Comparison of ENCODE assay signal across 1 cellular context in the genomic region with DNA sequence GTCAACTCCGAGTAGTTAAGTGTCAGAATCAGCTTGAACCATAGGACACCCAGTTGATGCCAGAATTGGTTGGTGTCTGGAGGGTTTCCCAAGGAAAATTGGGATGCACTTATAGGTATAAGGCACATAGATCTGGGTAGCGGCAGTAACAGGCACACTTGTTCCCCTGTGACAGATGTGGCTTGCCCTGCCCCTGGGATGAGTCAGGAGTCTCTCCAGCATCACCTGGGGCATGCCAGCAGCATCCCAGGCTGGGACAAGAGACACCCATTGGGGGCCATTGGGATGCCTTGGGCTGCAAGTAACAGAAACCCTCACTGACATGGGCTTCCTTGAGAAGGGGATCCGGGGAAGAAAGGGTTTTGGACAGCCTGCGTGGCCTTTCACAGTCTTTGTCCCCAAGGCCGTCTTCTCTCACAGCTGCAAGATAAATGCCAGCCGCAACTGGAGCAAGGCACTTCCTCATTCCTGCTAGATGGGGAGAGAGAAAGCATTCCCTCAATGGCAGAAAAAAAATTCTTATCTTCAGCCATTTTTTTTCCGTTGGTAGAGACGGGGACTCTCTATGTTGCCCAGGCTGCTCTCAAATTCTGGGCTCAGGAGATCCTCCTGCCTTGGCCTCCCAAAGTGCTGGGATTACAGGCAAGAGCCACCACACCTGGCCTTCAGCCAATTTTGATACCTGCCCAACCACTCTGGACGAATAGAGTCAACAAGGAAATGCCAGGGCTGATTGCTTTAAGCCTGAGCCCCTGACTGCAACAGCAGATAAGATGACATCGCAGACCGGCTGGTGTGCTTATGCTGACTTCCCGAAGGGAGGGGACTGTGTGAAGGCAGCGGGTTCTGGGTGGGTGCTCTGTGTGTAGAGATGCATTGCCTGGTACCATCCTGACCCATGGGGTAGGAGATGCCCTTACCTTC.
TF ChIP-seq lines count a peak whose summit lies in the region.

No MANE protein-coding gene starts in this region.

TF ChIP-seq in K562, 482 proteins besides CTCF, POLR2A, EP300 and RAD21 (continued from another document):
- TF ChIP-seq ATF2 (CRISPR knock-in tag; IDR thresholded peaks at IDR 0.05), result no peak
- no peak for TF ChIP-seq ZNF695 (CRISPR knock-in tag; IDR thresholded peaks at IDR 0.05)
- no peak for TF ChIP-seq HNRNPUL1 (IDR thresholded peaks at IDR 0.05; ENCODE audit: low read length)
- TF ChIP-seq WHSC1 (IDR thresholded peaks at IDR 0.05; ENCODE audit: low read length), result no peak
- TF ChIP-seq ETS1 (conservative IDR thresholded peaks at IDR 0.05; ENCODE audit: control insufficient read depth, low read depth, low read length), result no peak
- TF ChIP-seq ILK (tag; IDR thresholded peaks at IDR 0.05; ENCODE audit: borderline replicate concordance, low read depth), result no peak
- TF ChIP-seq HDGF (IDR thresholded peaks at IDR 0.05), result no peak
- no peak for TF ChIP-seq ZNF551 (CRISPR knock-in tag; IDR thresholded peaks at IDR 0.05)
- no peak for TF ChIP-seq ZNF707 (CRISPR knock-in tag; conservative IDR thresholded peaks at IDR 0.05)
- no peak for TF ChIP-seq BRD9 (IDR thresholded peaks at IDR 0.05; ENCODE audit: low read depth, partially characterized antibody)
- no peak for TF ChIP-seq HNRNPK (IDR thresholded peaks at IDR 0.05; ENCODE audit: low read depth, low read length, poor library complexity, severe bottlenecking)
- TF ChIP-seq ZNF785 (CRISPR knock-in tag; IDR thresholded peaks at IDR 0.05), result no peak
- no peak for TF ChIP-seq GTF2E2 (tag; IDR thresholded peaks at IDR 0.05)
- no peak for TF ChIP-seq MLLT1 (IDR thresholded peaks at IDR 0.05)
- TF ChIP-seq, protein P1, sequence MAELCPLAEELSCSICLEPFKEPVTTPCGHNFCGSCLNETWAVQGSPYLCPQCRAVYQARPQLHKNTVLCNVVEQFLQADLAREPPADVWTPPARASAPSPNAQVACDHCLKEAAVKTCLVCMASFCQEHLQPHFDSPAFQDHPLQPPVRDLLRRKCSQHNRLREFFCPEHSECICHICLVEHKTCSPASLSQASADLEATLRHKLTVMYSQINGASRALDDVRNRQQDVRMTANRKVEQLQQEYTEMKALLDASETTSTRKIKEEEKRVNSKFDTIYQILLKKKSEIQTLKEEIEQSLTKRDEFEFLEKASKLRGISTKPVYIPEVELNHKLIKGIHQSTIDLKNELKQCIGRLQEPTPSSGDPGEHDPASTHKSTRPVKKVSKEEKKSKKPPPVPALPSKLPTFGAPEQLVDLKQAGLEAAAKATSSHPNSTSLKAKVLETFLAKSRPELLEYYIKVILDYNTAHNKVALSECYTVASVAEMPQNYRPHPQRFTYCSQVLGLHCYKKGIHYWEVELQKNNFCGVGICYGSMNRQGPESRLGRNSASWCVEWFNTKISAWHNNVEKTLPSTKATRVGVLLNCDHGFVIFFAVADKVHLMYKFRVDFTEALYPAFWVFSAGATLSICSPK (IDR thresholded peaks at IDR 0.05; ENCODE audit: borderline replicate concordance), result no peak
- TF ChIP-seq ZNF232 (CRISPR knock-in tag; IDR thresholded peaks at IDR 0.05), result no peak
- no peak for TF ChIP-seq ZNF449 (CRISPR knock-in tag; IDR thresholded peaks at IDR 0.05)
- no peak for TF ChIP-seq NR1H2 (CRISPR knock-in tag; IDR thresholded peaks at IDR 0.05)
- no peak for TF ChIP-seq TAF1 (IDR thresholded peaks at IDR 0.05; ENCODE audit: control insufficient read depth, extremely low read depth, insufficient read depth, low read length, severe bottlenecking)
- no peak for TF ChIP-seq SIN3A (IDR thresholded peaks at IDR 0.05; ENCODE audit: borderline replicate concordance in 2 of 2, control insufficient read depth in 1 of 2, low read depth in 2 of 2, low read length in 2 of 2)
- no peak for TF ChIP-seq ILF3 (IDR thresholded peaks at IDR 0.05; ENCODE audit: borderline replicate concordance)
- no peak for TF ChIP-seq ZNF174 (CRISPR knock-in tag; IDR thresholded peaks at IDR 0.05)
- no peak for TF ChIP-seq ZHX1 (conservative IDR thresholded peaks at IDR 0.05; ENCODE audit: low read length)
- peak; percentile 31 for TF ChIP-seq MEIS2 (IDR thresholded peaks at IDR 0.05; ENCODE audit: partially characterized antibody)
- no peak for TF ChIP-seq SIX5 (IDR thresholded peaks at IDR 0.05; ENCODE audit: borderline replicate concordance in 1 of 2, insufficient read depth in 1 of 2, low read depth in 1 of 2, low read length in 2 of 2)
- no peak for TF ChIP-seq TBP (optimal IDR thresholded peaks at IDR 0.05; ENCODE audit: low read depth, low read length)
TF ChIP-seq in K562: peak in this region for 70.
